ENCODE assay signal across 24 cellular contexts in the genomic region with DNA sequence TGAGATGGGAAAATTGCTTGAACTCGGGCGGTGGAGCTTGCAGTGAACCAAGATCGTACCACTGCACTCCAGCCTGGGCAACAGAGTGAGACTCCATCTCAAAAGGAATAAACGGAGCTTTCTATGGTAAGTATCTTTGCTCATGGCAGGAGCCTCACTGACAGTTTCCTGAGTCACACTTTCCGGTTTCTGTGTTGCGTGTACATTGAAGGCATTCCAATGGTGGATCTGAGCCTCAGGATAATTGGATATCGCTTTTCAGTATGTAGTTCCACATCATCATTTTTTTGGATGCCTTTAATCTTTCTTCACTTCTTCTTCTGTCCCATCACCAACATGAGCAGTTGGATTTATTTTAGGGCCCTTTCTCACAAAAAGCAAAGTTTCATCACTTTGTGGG. TPM values are rescaled to one million over a fixed set of nuclear protein-coding genes. Genes with fewer than 3 reads are reported as not detected.
DNase-seq lines count a peak whose midpoint lies in the region; ATAC-seq and TF ChIP-seq lines count a peak whose summit lies in the region.
"Had no signal": no experiment of that assay in that cellular context is flagged by ENCODE, and none has a peak within 500 bp of the region (broad histone marks: within the 10 kb centered on the region; RNA-seq: fewer than 3 reads in every experiment).

No MANE protein-coding gene starts in this region.

- H3K4me3 ChIP-seq in AG10803 (ENCODE audit: low read length) (no peak overlapping the region), fibroblast of the aortic adventitia (ENCODE audit: low read depth, low read length) (no peak overlapping the region), upper lobe of left lung (no peak overlapping the region)
- H3K4me3 ChIP-seq: BLaER1, body of pancreas, lower lobe of right lung had no signal

- H3K9me3 ChIP-seq in upper lobe of left lung: no peaks in the 10 kb centered on the region
- H3K9me3 ChIP-seq: BLaER1, body of pancreas, lower lobe of right lung had no signal

- H3K27me3 ChIP-seq in upper lobe of left lung: no peaks in the 10 kb centered on the region
- H3K27me3 ChIP-seq: BLaER1, body of pancreas had no signal

- no peak for TF ChIP-seq EP300 in upper lobe of left lung (IDR thresholded peaks at IDR 0.05)

- peak; percentile 79 for DNase-seq in AG10803 (ENCODE audit: low read depth)
- peak; percentile 89 for DNase-seq in HCEC 1CT
- peak; percentile 64 for DNase-seq in fibroblast of the aortic adventitia (ENCODE audit: low read depth)
- no peak for DNase-seq in NCI-H526 (lab: John Stamatoyannopoulos, UW)
- no peak for DNase-seq in upper lobe of left lung
- no peak for DNase-seq in NCI-H187 treated with DMSO at 0.1 percent for 48 hours (lab: John Stamatoyannopoulos, UW)
- DNase-seq in NCI-H774 (lab: John Stamatoyannopoulos, UW): no peak
- DNase-seq: activated CD4-positive, alpha-beta memory T cell treated with anti-CD3 and anti-CD28 coated beads for 36 hours; activated naive CD4-positive, alpha-beta T cell treated with anti-CD3 and anti-CD28 coated beads, Interleukin-2, amount 10 ng/mL, durations not matched to agents 7 days and 5 days; activated T-cell treated with anti-CD3 and anti-CD28 coated beads, Interleukin-2, amount 50 U/mL, for 24 hours; body of pancreas; cortex of kidney; immature natural killer cell; lower lobe of right lung; NCI-H1930; NCI-H345; small intestine; stimulated activated CD4-positive, alpha-beta T cell treated with anti-CD3 and anti-CD28 coated beads, Interleukin-4, amount 100 ng/mL, for 24 hours; WERI-Rb-1 had no signal

- WGBS in upper lobe of left lung, 2 donors: 85 to 87% methylated on average over 7 of the region's 7 CpGs

- no peak overlapping the region for H3K27ac ChIP-seq in upper lobe of left lung
- H3K27ac ChIP-seq: BLaER1, body of pancreas, epithelial cell of prostate, lower lobe of right lung, WERI-Rb-1 had no signal

- TF ChIP-seq CTCF in AG10803 (conservative IDR thresholded peaks at IDR 0.05; ENCODE audit: low read length): no peak
- TF ChIP-seq CTCF in fibroblast of the aortic adventitia (IDR thresholded peaks at IDR 0.05; ENCODE audit: insufficient read depth, low read length): no peak
- TF ChIP-seq CTCF in upper lobe of left lung (IDR thresholded peaks at IDR 0.05): no peak

- H3K36me3 ChIP-seq in upper lobe of left lung: no peaks in the 10 kb centered on the region
- H3K36me3 ChIP-seq: BLaER1, lower lobe of right lung, WERI-Rb-1 had no signal

- peaks cover 0 to 13% (median 0%) of the 10 kb centered on the region in 4 donors for H3K4me1 ChIP-seq in upper lobe of left lung
- H3K4me1 ChIP-seq: body of pancreas had no signal

- TF ChIP-seq POLR2A in upper lobe of left lung (IDR thresholded peaks at IDR 0.05): no peak

- ATAC-seq in SK-N-SH treated with all-trans-retinoic acid at 6 μM for 48 hours (peak; percentile 69), upper lobe of left lung (ENCODE audit: low FRiP score in 2 of 2) (no peak)
- ATAC-seq: body of pancreas, lower lobe of right lung had no signal

TF ChIP-seq in SK-N-SH treated with all-trans-retinoic acid at 6 μM for 48 hours, 23 proteins besides CTCF, POLR2A, EP300 and RAD21:
- TF ChIP-seq PPARA (CRISPR knock-in tag; IDR thresholded peaks at IDR 0.05; ENCODE audit: borderline replicate concordance): no peak
- TF ChIP-seq TOX (CRISPR knock-in tag; IDR thresholded peaks at IDR 0.05; ENCODE audit: borderline replicate concordance): no peak
- no peak for TF ChIP-seq OSR1 (CRISPR knock-in tag; IDR thresholded peaks at IDR 0.05)
- no peak for TF ChIP-seq ARNTL (CRISPR knock-in tag; IDR thresholded peaks at IDR 0.05; ENCODE audit: borderline replicate concordance, low read depth)
- no peak for TF ChIP-seq ISL1 (CRISPR knock-in tag; IDR thresholded peaks at IDR 0.05)
- no peak for TF ChIP-seq CSDC2 (CRISPR knock-in tag; IDR thresholded peaks at IDR 0.05)
- no peak for TF ChIP-seq BACH2 (CRISPR knock-in tag; IDR thresholded peaks at IDR 0.05; ENCODE audit: borderline replicate concordance)
- TF ChIP-seq GLIS3 (CRISPR knock-in tag; IDR thresholded peaks at IDR 0.05): no peak
- no peak for TF ChIP-seq RARB (CRISPR knock-in tag; IDR thresholded peaks at IDR 0.05)
- TF ChIP-seq, protein P1, sequence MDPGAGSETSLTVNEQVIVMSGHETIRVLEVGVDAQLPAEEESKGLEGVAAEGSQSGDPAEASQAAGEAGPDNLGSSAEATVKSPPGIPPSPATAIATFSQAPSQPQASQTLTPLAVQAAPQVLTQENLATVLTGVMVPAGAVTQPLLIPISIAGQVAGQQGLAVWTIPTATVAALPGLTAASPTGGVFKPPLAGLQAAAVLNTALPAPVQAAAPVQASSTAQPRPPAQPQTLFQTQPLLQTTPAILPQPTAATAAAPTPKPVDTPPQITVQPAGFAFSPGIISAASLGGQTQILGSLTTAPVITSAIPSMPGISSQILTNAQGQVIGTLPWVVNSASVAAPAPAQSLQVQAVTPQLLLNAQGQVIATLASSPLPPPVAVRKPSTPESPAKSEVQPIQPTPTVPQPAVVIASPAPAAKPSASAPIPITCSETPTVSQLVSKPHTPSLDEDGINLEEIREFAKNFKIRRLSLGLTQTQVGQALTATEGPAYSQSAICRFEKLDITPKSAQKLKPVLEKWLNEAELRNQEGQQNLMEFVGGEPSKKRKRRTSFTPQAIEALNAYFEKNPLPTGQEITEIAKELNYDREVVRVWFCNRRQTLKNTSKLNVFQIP (CRISPR knock-in tag; IDR thresholded peaks at IDR 0.05; ENCODE audit: borderline replicate concordance, low read depth): no peak
- TF ChIP-seq ZNF565 (CRISPR knock-in tag; conservative IDR thresholded peaks at IDR 0.05; ENCODE audit: low read depth): no peak

RNA-seq across cellular contexts. Expression of gene GTSF1L, which starts 28.6 kb away (rescaled TPM):
- total RNA-seq in fibroblast of the aortic adventitia (ENCODE audit: low replicate concordance) (not detected in 2 replicates), upper lobe of left lung (not detected)
- total RNA-seq: activated CD4-positive, alpha-beta memory T cell treated with anti-CD3 and anti-CD28 coated beads for 36 hours; body of pancreas; lower lobe of right lung; myocyte; T-helper 1 cell treated with Interleukin-12 subunit alpha and Interleukin-12 subunit beta and Interleukin-4 antibody, amounts not matched to agents 30 ng/mL and 1 ng/mL, for 36 hours had no signal

Comparison
In these comparisons a context has a peak if more than half of its experiments do, and no peak if none do; other contexts are left out.
1. DNase-seq: peak in AG10803 (single experiment), HCEC 1CT (single experiment) and fibroblast of the aortic adventitia (single experiment); none in NCI-H526 (0 of 2), upper lobe of left lung (0 of 2), NCI-H187 treated with DMSO at 0.1 percent for 48 hours (single experiment) and NCI-H774 (single experiment).